ENCODE assay signal across 18 cellular contexts in the genomic region with DNA sequence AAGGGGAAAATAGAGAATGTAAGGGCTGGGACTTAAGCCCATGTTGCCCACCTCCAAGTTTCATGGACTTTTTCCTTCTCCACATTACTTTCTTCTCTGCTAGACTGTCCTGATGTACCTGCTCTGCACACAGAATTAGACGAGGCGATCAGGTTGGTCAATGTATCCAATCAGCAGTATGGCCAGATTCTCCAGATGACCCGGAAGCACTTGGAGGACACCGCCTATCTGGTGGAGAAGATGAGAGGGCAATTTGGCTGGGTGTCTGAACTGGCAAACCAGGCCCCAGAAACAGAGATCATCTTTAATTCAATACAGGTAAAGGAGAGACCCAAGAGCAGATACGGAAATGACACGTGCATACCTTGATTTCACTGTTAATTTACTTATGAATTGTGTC. TPM values are rescaled to one million over a fixed set of nuclear protein-coding genes. Genes with fewer than 3 reads are reported as not detected.
DNase-seq lines count a peak whose midpoint lies in the region; ATAC-seq, FAIRE-seq and TF ChIP-seq lines count a peak whose summit lies in the region.
"Had no signal": no experiment of that assay in that cellular context is flagged by ENCODE, and none has a peak within 500 bp of the region (broad histone marks: within the 10 kb centered on the region; RNA-seq: fewer than 3 reads in every experiment).

No MANE protein-coding gene starts in this region.

- CTCF ChIA-PET in HepG2 (lab: Yijun Ruan, JAX; ENCODE audit: low intra/inter-chr PET ratio, low total read pairs), result no interaction called here

- H3K4me1 ChIP-seq in HepG2 (ENCODE audit: insufficient read depth, low read length), result 0 out of 2 replicates have a peak, but pooled peaks cover 6% of the 10 kb centered on the region
- no peaks in the 10 kb centered on the region for H3K4me1 ChIP-seq in right lobe of liver
- no peaks in the 10 kb centered on the region for H3K4me1 ChIP-seq in SJCRH30
- H3K4me1 ChIP-seq: A549, Caco-2 had no signal

- TF ChIP-seq CTCF in HepG2 (CRISPR knock-in tag; IDR thresholded peaks at IDR 0.05) (no peak), right lobe of liver (IDR thresholded peaks at IDR 0.05) (no peak), dorsolateral prefrontal cortex (IDR thresholded peaks at IDR 0.05 in 54 of 56, conservative IDR thresholded peaks at IDR 0.05 in 2 of 56; ENCODE audit: low read depth in 1 of 56, partially characterized antibody in 56 of 56) (no peak)

- FAIRE-seq in HepG2 (lab: Jason Lieb, UNC), result no peak
- FAIRE-seq: A549, GM12891, H1, HTR-8/SVneo had no signal

- no peak for TF ChIP-seq POLR2A in HepG2 (IDR thresholded peaks at IDR 0.05; ENCODE audit: insufficient read depth in 1 of 2, low read depth in 2 of 2, low read length in 2 of 2)
- TF ChIP-seq POLR2A in right lobe of liver (IDR thresholded peaks at IDR 0.05), result no peak

- H3K27me3 ChIP-seq in HepG2 (ENCODE audit: control insufficient read depth in 1 of 2, insufficient read depth in 2 of 2, low read length in 2 of 2) (no peaks in the 10 kb centered on the region), right lobe of liver (no peaks in the 10 kb centered on the region), dorsolateral prefrontal cortex (peaks cover 0 to 7% (median 0%) of the 10 kb centered on the region in 45 donors), SJCRH30 (no peaks in the 10 kb centered on the region), MG63 (no peaks in the 10 kb centered on the region)

- no peaks in the 10 kb centered on the region for H4K20me1 ChIP-seq in HepG2 (ENCODE audit: insufficient read depth, low read length)

- no peak overlapping the region for H2AFZ ChIP-seq in HepG2 (ENCODE audit: low read length)

- no peak for ATAC-seq in HepG2
- no peak for ATAC-seq in right lobe of liver
- no peak for ATAC-seq in left ventricle myocardium superior
- ATAC-seq: A549 had no signal

- H3K4me2 ChIP-seq in HepG2 (ENCODE audit: low read depth, low read length), result no peak overlapping the region
- H3K4me2 ChIP-seq: A549 had no signal

- no TSS peak for BruUV-seq in HepG2 (replicated peaks; lab: Mats Ljungman, UMichigan)

- WGBS in HepG2 (ENCODE audit: low lambda C conversion rate), result 57% methylated on average over 6 of the region's 6 CpGs
- WGBS in right lobe of liver (ENCODE audit: insufficient coverage, low coverage, low lambda C conversion rate, missing lambda C conversion rate), result 88% methylated on average over 6 of the region's 6 CpGs

- no peak for TF ChIP-seq EP300 in HepG2 (IDR thresholded peaks at IDR 0.05; ENCODE audit: low read depth in 2 of 2, low read length in 2 of 2)
- TF ChIP-seq EP300 in HepG2 (CRISPR knock-in tag; IDR thresholded peaks at IDR 0.05; ENCODE audit: borderline replicate concordance), result no peak

- POLR2A ChIA-PET in HepG2 (lab: Yijun Ruan, JAX), result no interaction called here

- no peak overlapping the region for H3K9ac ChIP-seq in HepG2 (ENCODE audit: insufficient read depth, low read depth, low read length)

- H3K4me3 ChIP-seq in HepG2 (replicated peaks in 1 of 3; ENCODE audit: insufficient read depth in 1 of 3, low read depth in 2 of 3, low read length in 3 of 3) (no peak overlapping the region), right lobe of liver (no peak overlapping the region), dorsolateral prefrontal cortex (no peak overlapping the region), SJCRH30 (no peak overlapping the region), MG63 (no peak overlapping the region)
- H3K4me3 ChIP-seq: A549 had no signal

- intact Hi-C loops in HepG2 (cut with micrococcal nuclease; ENCODE audit: unreplicated experiment) (no loop called here), right lobe of liver (cut with DNase I) (no loop called here), dorsolateral prefrontal cortex (cut with DNase I) (loop anchor here in 1 of 2 donors (5.0 kb wide), 1 partner anchor 71 kb away; a partner anchor contains a TSS), left ventricle myocardium superior (cut with micrococcal nuclease) (no loop called here)

- H3K27ac ChIP-seq in HepG2 (ENCODE audit: extremely low read length, insufficient read depth, low read length) (no peak overlapping the region), right lobe of liver (no peak overlapping the region), dorsolateral prefrontal cortex (peak overlapping the region in 56 of 59 donors; percentile 18 to 100 (median 98)), temporal lobe (ENCODE audit: low read depth, low read length) (peak overlapping the region; percentile 100), SJCRH30 (no peak overlapping the region)
- H3K27ac ChIP-seq: 22Rv1, A549, C4-2B had no signal

- no peaks in the 10 kb centered on the region for H3K36me3 ChIP-seq in HepG2 (replicated peaks in 1 of 2; ENCODE audit: control insufficient read depth in 1 of 2, insufficient read depth in 2 of 2, low read length in 2 of 2)
- H3K36me3 ChIP-seq in right lobe of liver, result no peaks in the 10 kb centered on the region
- H3K36me3 ChIP-seq in SJCRH30, result no peaks in the 10 kb centered on the region
- no peaks in the 10 kb centered on the region for H3K36me3 ChIP-seq in MG63

- H3K9me3 ChIP-seq in HepG2 (ENCODE audit: low read length) (no peaks in the 10 kb centered on the region), right lobe of liver (no peaks in the 10 kb centered on the region), SJCRH30 (replicated peaks) (no peaks in the 10 kb centered on the region), MG63 (no peaks in the 10 kb centered on the region)
- H3K9me3 ChIP-seq: A549, Caco-2 had no signal

- no peak for DNase-seq in HepG2 (ENCODE audit: low spot score)
- no peak for DNase-seq in right lobe of liver
- no peak for DNase-seq in dorsolateral prefrontal cortex
- DNase-seq in SJCRH30, result no peak
- DNase-seq in left ventricle myocardium superior, result no peak
- DNase-seq in MG63, result no peak
- DNase-seq: AML-193; Caco-2; CD4-positive, alpha-beta T cell; H9 had no signal

- in situ Hi-C loops in HepG2 (cut with HindIII; ENCODE audit: extremely low pct_ligation_motif_present, low pct_unique_long_range_greater_than_20kb), result no loop called here

- H3K79me2 ChIP-seq in HepG2 (ENCODE audit: insufficient read depth, low read length), result no peaks in the 10 kb centered on the region

- TF ChIP-seq RAD21 in HepG2 (CRISPR knock-in tag; IDR thresholded peaks at IDR 0.05), result no peak

RNA-seq across cellular contexts. Expression of a gene that starts 16.2 kb away (rescaled TPM):
- total RNA-seq in HepG2 (2016; rRNA removed; fragmentation: Illumina TruSeq; extraction: Trizol), result 80.1 and 186 TPM in 2 replicates
- 27.2 and 31.4 TPM in 2 replicates for total RNA-seq in HepG2 (2016; cell fraction: cytosol; rRNA removed; fragmentation: Illumina TruSeq; extraction: Trizol; ENCODE audit: low read depth)
- 77.9 and 183 TPM in 2 replicates for total RNA-seq in HepG2 (2016; cell fraction: insoluble cytoplasmic fraction; rRNA removed; fragmentation: Illumina TruSeq; extraction: Trizol)
- total RNA-seq in HepG2 (2016; cell fraction: membrane; rRNA removed; fragmentation: Illumina TruSeq; extraction: Trizol), result 91.3 and 92.9 TPM in 2 replicates
- total RNA-seq in HepG2 (2016; cell fraction: nucleus; rRNA removed; fragmentation: Illumina TruSeq; extraction: Trizol), result 89.4 and 101 TPM in 2 replicates
- 84.9 and 106 TPM in 2 replicates for polyA plus RNA-seq in HepG2 (2011; rRNA removed)
- polyA plus RNA-seq in HepG2 (2011; cell fraction: cytosol; rRNA removed), result 66.6 and 93.1 TPM in 2 replicates
- polyA plus RNA-seq in HepG2 (2011; cell fraction: nucleus; rRNA removed), result 30.9 and 37.2 TPM in 2 replicates
- 69.5 and 111 TPM in 2 replicates for polyA plus RNA-seq in HepG2 (2012)
- polyA plus RNA-seq in HepG2 (2016; cell fraction: cytosol; fragmentation: Illumina TruSeq; extraction: Trizol; ENCODE audit: low read depth), result 61.0 and 61.1 TPM in 2 replicates
- 396 and 406 TPM in 2 replicates for polyA plus RNA-seq in HepG2 (2016; cell fraction: insoluble cytoplasmic fraction; fragmentation: Illumina TruSeq; extraction: Trizol; ENCODE audit: low read depth)
- 107 and 113 TPM in 2 replicates for polyA plus RNA-seq in HepG2 (2016; cell fraction: membrane; fragmentation: Illumina TruSeq; extraction: Trizol; ENCODE audit: low read depth)
- polyA plus RNA-seq in HepG2 (2016; cell fraction: nucleus; fragmentation: Illumina TruSeq; extraction: Trizol; ENCODE audit: insufficient read depth, low read depth), result 245 and 246 TPM in 2 replicates
- 242 and 518 TPM in 2 replicates for polyA minus RNA-seq in HepG2 (2011; rRNA and poly(A)+ RNA removed; ENCODE audit: low replicate concordance)
- polyA minus RNA-seq in HepG2 (2011; cell fraction: cytosol; rRNA and poly(A)+ RNA removed), result 59.7 and 82.7 TPM in 2 replicates
- polyA minus RNA-seq in HepG2 (2011; cell fraction: nucleus; rRNA and poly(A)+ RNA removed), result 20.8 and 28.3 TPM in 2 replicates
- total RNA-seq in right lobe of liver, result 10 to 100 TPM in 1 of 6 experiments, 1 to 10 TPM in 5; 1.1 to 14.9 (median 4.2) TPM
- total RNA-seq in dorsolateral prefrontal cortex, result 10 to 100 TPM in 48 of 120 experiments, 1 to 10 TPM in 72; 1.1 to 47.4 (median 8.1) TPM
- total RNA-seq in temporal lobe, result 5.2 TPM
- 83.7 and 91.8 TPM in 2 replicates for total RNA-seq in SJCRH30 (2014; rRNA removed; shearing (Covaris generic))
- 3.8 TPM for total RNA-seq in left ventricle myocardium superior
- total RNA-seq in MG63 (2014; rRNA removed; shearing (Covaris generic); ENCODE audit: low replicate concordance), result 55.7 and 57.0 TPM in 2 replicates

RNA-seq across cellular contexts. Expression of a gene that starts 44.4 kb away (rescaled TPM):
- total RNA-seq in HepG2 (2016; rRNA removed; fragmentation: Illumina TruSeq; extraction: Trizol) (not detected in 2 replicates), right lobe of liver (not detected), dorsolateral prefrontal cortex (10 to 100 TPM in 43 of 120 experiments, 1 to 10 TPM in 72, under 1 TPM in 4, not detected in 1; 0.66 to 19.2 (median 7.4) TPM), temporal lobe (0.49 TPM), left ventricle myocardium superior (not detected)
- total RNA-seq in HepG2 (2016; cell fraction: cytosol; rRNA removed; fragmentation: Illumina TruSeq; extraction: Trizol; ENCODE audit: low read depth), result not detected in 2 replicates
- 0.06 TPM in 1 of 2 replicates, not detected in the other for total RNA-seq in HepG2 (2016; cell fraction: insoluble cytoplasmic fraction; rRNA removed; fragmentation: Illumina TruSeq; extraction: Trizol)
- 0.46 TPM in 1 of 2 replicates, not detected in the other for total RNA-seq in HepG2 (2016; cell fraction: membrane; rRNA removed; fragmentation: Illumina TruSeq; extraction: Trizol)
- not detected in 2 replicates for total RNA-seq in HepG2 (2016; cell fraction: nucleus; rRNA removed; fragmentation: Illumina TruSeq; extraction: Trizol)
- polyA plus RNA-seq in HepG2 (2011; rRNA removed), result 0.04 and 0.05 TPM in 2 replicates
- 0.09 and 0.13 TPM in 2 replicates for polyA plus RNA-seq in HepG2 (2011; cell fraction: cytosol; rRNA removed)
- polyA plus RNA-seq in HepG2 (2011; cell fraction: nucleus; rRNA removed), result not detected in 2 replicates
- 0.13 and 0.16 TPM in 2 replicates for polyA plus RNA-seq in HepG2 (2012)
- 0.08 and 0.17 TPM in 2 replicates for polyA plus RNA-seq in HepG2 (2016; cell fraction: cytosol; fragmentation: Illumina TruSeq; extraction: Trizol; ENCODE audit: low read depth)
- not detected in 2 replicates for polyA plus RNA-seq in HepG2 (2016; cell fraction: insoluble cytoplasmic fraction; fragmentation: Illumina TruSeq; extraction: Trizol; ENCODE audit: low read depth)
- polyA plus RNA-seq in HepG2 (2016; cell fraction: membrane; fragmentation: Illumina TruSeq; extraction: Trizol; ENCODE audit: low read depth), result not detected in 2 replicates
- polyA plus RNA-seq in HepG2 (2016; cell fraction: nucleus; fragmentation: Illumina TruSeq; extraction: Trizol; ENCODE audit: insufficient read depth, low read depth), result not detected in 2 replicates
- polyA minus RNA-seq in HepG2 (2011; rRNA and poly(A)+ RNA removed; ENCODE audit: low replicate concordance), result not detected in 2 replicates
- polyA minus RNA-seq in HepG2 (2011; cell fraction: cytosol; rRNA and poly(A)+ RNA removed), result not detected in 2 replicates
- polyA minus RNA-seq in HepG2 (2011; cell fraction: nucleus; rRNA and poly(A)+ RNA removed), result 0.64 TPM in 1 of 2 replicates, not detected in the other
- total RNA-seq in SJCRH30 (2014; rRNA removed; shearing (Covaris generic)), result not detected in 2 replicates
- total RNA-seq in MG63 (2014; rRNA removed; shearing (Covaris generic); ENCODE audit: low replicate concordance), result not detected in 2 replicates
- total RNA-seq: CD4-positive, alpha-beta T cell; H1 had no signal
- polyA plus RNA-seq: A549, IgD-negative memory B cell had no signal

Comparison
In these comparisons a context has a peak if more than half of its experiments do, and no peak if none do; other contexts are left out.
1. H3K27ac ChIP-seq: peak in dorsolateral prefrontal cortex (56 of 59) and temporal lobe (single experiment); none in HepG2 (single experiment), right lobe of liver (0 of 3) and SJCRH30 (single experiment).